In genomic region chr2:237540823-237541222, GRCh38 we compare ENCODE assay signal across 9 cellular contexts. TPM values are rescaled to one million over a fixed set of nuclear protein-coding genes. Genes with fewer than 3 reads are reported as not detected.
DNase-seq lines count a peak whose midpoint lies in the region; ATAC-seq and TF ChIP-seq lines count a peak whose summit lies in the region.
"Had no signal": no experiment of that assay in that cellular context is flagged by ENCODE, and none has a peak within 500 bp of the region (broad histone marks: within the 10 kb centered on the region; RNA-seq: fewer than 3 reads in every experiment).

No MANE protein-coding gene starts in this region.

- WGBS in psoas muscle, 3 donors: 43 to 55% (median 51%) methylated on average over 6 of the region's 6 CpGs

- no peaks in the 10 kb centered on the region for H3K9me3 ChIP-seq in psoas muscle

- intact Hi-C loops in psoas muscle (cut with DNase I): no loop called here

- ATAC-seq in psoas muscle: peak in 3 of 4 donors; percentile 49 to 80 (median 59)
- ATAC-seq in GM21786 (IDR thresholded peaks at IDR 0.05; ENCODE audit: unreplicated experiment): no peak

- no peak overlapping the region for H3K4me3 ChIP-seq in psoas muscle

- DNase-seq in GM13977 (ENCODE audit: low spot score): peak; percentile 58
- peak; percentile 7 for DNase-seq in NCI-H2196 treated with DMSO at 0.1 percent for 48 hours (lab: John Stamatoyannopoulos, UW; ENCODE audit: unreplicated experiment)
- DNase-seq in dermis microvascular lymphatic vessel endothelial cell (ENCODE audit: low read depth in 2 of 2): peak; percentile 5 to 10
- DNase-seq in psoas muscle: peak; percentile 65 to 87
- DNase-seq in activated CD4-positive, alpha-beta T cell treated with anti-CD3 and anti-CD28 coated beads, Interleukin-2, amount 50 U/mL, for 48 hours: no peak
- no peak for DNase-seq in SKM-1 treated with dmso at 0.1 percent for 144 hours (lab: John Stamatoyannopoulos, UW; ENCODE audit: unreplicated experiment)
- no peak for DNase-seq in NCI-H1930 (lab: John Stamatoyannopoulos, UW)

- in situ Hi-C loops in GM13977 (cut with MboI; ENCODE audit: low pct_unique_long_range_greater_than_20kb, low sequenced_read_pairs, unreplicated experiment): no loop called here

- TF ChIP-seq CTCF in GM13977 (IDR thresholded peaks at IDR 0.05; ENCODE audit: extremely low read depth, insufficient read depth, missing control alignments): no peak
- TF ChIP-seq CTCF in psoas muscle (IDR thresholded peaks at IDR 0.05): no peak

- no peaks in the 10 kb centered on the region for H3K4me1 ChIP-seq in psoas muscle

- H3K27me3 ChIP-seq in psoas muscle (ENCODE audit: insufficient read depth in 3 of 3, low read length in 2 of 3): no peaks in the 10 kb centered on the region

- H3K27ac ChIP-seq in psoas muscle: no peak overlapping the region

- H3K36me3 ChIP-seq in psoas muscle (ENCODE audit: insufficient read depth in 1 of 2, low read depth in 1 of 2): no peaks in the 10 kb centered on the region

RNA-seq across cellular contexts. Expression of gene PRLH, which starts 25.6 kb away (rescaled TPM):
- total RNA-seq in dermis microvascular lymphatic vessel endothelial cell: not detected in 2 replicates
- total RNA-seq in psoas muscle: not detected
- polyA plus RNA-seq in psoas muscle: not detected
- total RNA-seq: SK-MEL-5 had no signal

RNA-seq across cellular contexts. Expression of gene RAB17, which starts 49.7 kb away (rescaled TPM):
- total RNA-seq in dermis microvascular lymphatic vessel endothelial cell (11.8 and 12.3 TPM in 2 replicates), psoas muscle (1 to 10 TPM; 1.1 to 1.5 (median 1.2) TPM)
- polyA plus RNA-seq in psoas muscle: 1 to 10 TPM in 1 of 3 donors, under 1 TPM in 2; 0.52 to 1.3 (median 0.80) TPM

RNA-seq across cellular contexts. Expression of gene MLPH, which starts 53.8 kb away (rescaled TPM):
- total RNA-seq in dermis microvascular lymphatic vessel endothelial cell (0.25 TPM in 1 of 2 replicates, not detected in the other), psoas muscle (1 to 10 TPM in 3 of 4 donors, under 1 TPM in 1; 0.91 to 7.8 (median 3.2) TPM)
- polyA plus RNA-seq in psoas muscle: 1 to 10 TPM; 1.4 to 5.6 (median 1.9) TPM

Comparison
In these comparisons a context has a peak if more than half of its experiments do, and no peak if none do; other contexts are left out.
1. DNase-seq: peak in GM13977 (single experiment), NCI-H2196 treated with DMSO at 0.1 percent for 48 hours (single experiment), dermis microvascular lymphatic vessel endothelial cell (2 of 2) and psoas muscle (2 of 2); none in activated CD4-positive, alpha-beta T cell treated with anti-CD3 and anti-CD28 coated beads, Interleukin-2, amount 50 U/mL, for 48 hours (0 of 2), SKM-1 treated with dmso at 0.1 percent for 144 hours (single experiment) and NCI-H1930 (0 of 2).